ENCODE assay signal across 20 cellular contexts in the genomic region with DNA sequence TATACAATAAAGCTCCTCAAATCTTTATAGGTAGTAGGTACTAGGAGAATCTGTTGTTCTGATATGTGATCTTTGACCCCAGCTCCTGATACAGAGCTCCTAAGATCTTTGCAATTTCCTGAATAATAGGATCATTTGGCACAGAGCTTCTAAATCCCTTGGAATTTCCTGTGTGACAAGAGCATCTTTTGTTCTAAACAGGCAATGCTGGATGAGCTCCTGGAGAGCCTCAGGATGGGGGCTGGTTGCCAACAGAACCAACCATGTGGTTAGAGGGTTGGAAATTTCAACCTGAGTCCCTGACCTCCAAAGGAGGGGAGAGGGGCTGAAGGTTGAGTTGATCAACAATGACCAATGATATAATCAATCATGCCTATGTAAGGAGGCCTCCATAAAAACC.
"Had no signal": no experiment of that assay in that cellular context is flagged by ENCODE, and none has a peak within 500 bp of the region (broad histone marks: within the 10 kb centered on the region; RNA-seq: fewer than 3 reads in every experiment).

No MANE protein-coding gene starts in this region.

- H3K27ac ChIP-seq: coronary artery, gastrocnemius medialis, heart right ventricle, pancreas had no signal

- ATAC-seq: esophagus mucosa; gastrocnemius medialis; heart right ventricle; left lobe of liver; mucosa of descending colon; naive thymus-derived CD8-positive, alpha-beta T cell; pancreas; right cardiac atrium had no signal

- DNase-seq: effector CD8-positive, alpha-beta T cell; gastrocnemius medialis; heart right ventricle; hypothalamus; islet precursor cell; mammary epithelial cell; mucosa of descending colon; naive thymus-derived CD8-positive, alpha-beta T cell; occipital lobe; pancreas; right cardiac atrium; small intestine; stimulated activated CD4-positive, alpha-beta T cell treated with anti-CD3 and anti-CD28 coated beads, Interleukin-2, amount 100 ng/mL, for 48 hours; stimulated activated naive CD4-positive, alpha-beta T cell treated with Interleukin-2 at 50 U/mL for 16 hours; trophoblast cell had no signal

- H3K4me3 ChIP-seq: coronary artery, gastrocnemius medialis, heart right ventricle, mucosa of descending colon, pancreas had no signal

- H3K27me3 Mint-ChIP-seq: progenitor cell of endocrine pancreas had no signal

- H3K36me3 ChIP-seq: gastrocnemius medialis, heart right ventricle, pancreas had no signal

- H3K4me1 Mint-ChIP-seq: naive thymus-derived CD8-positive, alpha-beta T cell had no signal

- H3K4me3 Mint-ChIP-seq: naive thymus-derived CD8-positive, alpha-beta T cell; neural crest cell had no signal

- H3K27ac Mint-ChIP-seq: naive thymus-derived CD8-positive, alpha-beta T cell; progenitor cell of endocrine pancreas had no signal

- H3K9me3 ChIP-seq: gastrocnemius medialis, heart right ventricle, mucosa of descending colon, pancreas had no signal

- H3K4me1 ChIP-seq: gastrocnemius medialis, heart right ventricle, pancreas had no signal

- H3K36me3 Mint-ChIP-seq: naive thymus-derived CD8-positive, alpha-beta T cell had no signal

- H3K27me3 ChIP-seq: gastrocnemius medialis, heart right ventricle, pancreas had no signal
